ENCODE assay signal across 14 cellular contexts in the genomic region with DNA sequence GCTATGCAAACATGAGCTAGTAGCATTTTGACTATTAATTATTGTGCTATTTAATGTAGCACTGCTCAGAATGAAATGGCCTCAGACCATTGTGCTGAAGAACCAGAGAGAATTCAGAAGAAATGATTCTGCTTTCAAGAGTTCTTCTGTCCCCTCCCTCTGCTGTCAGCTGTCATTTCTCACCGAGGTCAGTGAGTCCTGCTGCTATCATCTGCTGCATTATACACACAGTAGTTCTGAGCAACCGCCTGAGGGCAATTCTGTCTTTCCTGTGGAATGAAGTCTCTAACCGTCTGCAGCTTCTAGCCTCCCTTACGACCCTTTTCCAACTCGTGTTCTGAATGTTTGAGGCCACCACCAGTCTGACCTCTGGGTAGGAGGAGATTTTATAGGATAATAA.
DNase-seq lines count a peak whose midpoint lies in the region; ATAC-seq lines count a peak whose summit lies in the region.
"Had no signal": no experiment of that assay in that cellular context is flagged by ENCODE, and none has a peak within 500 bp of the region (broad histone marks: within the 10 kb centered on the region; RNA-seq: fewer than 3 reads in every experiment).

No MANE protein-coding gene starts in this region.

- no peak overlapping the region for H3K4me3 ChIP-seq in mesendoderm (ENCODE audit: low read length)
- no peak overlapping the region for H3K4me3 ChIP-seq in naive thymus-derived CD4-positive, alpha-beta T cell (ENCODE audit: low read length)
- H3K4me3 ChIP-seq: MG63 had no signal

- no peak overlapping the region for H4K8ac ChIP-seq in mesendoderm (ENCODE audit: low read depth, low read length)

- H3K4me1 ChIP-seq in mesendoderm (ENCODE audit: control insufficient read depth, low read depth, low read length): no peaks in the 10 kb centered on the region
- H3K4me1 ChIP-seq in naive thymus-derived CD4-positive, alpha-beta T cell (ENCODE audit: control insufficient read depth in 2 of 2, insufficient read depth in 2 of 2, low read length in 2 of 2): no peaks in the 10 kb centered on the region

- no peak for ATAC-seq in T-helper 17 cell
- ATAC-seq in naive thymus-derived CD4-positive, alpha-beta T cell: no peak

- no peak overlapping the region for H3K23ac ChIP-seq in mesendoderm (ENCODE audit: low read length)

- no peak overlapping the region for H3K4me2 ChIP-seq in mesendoderm (ENCODE audit: low read length)

- H3K4ac ChIP-seq in mesendoderm (ENCODE audit: low read depth, low read length): no peak overlapping the region

- H3K79me1 ChIP-seq in mesendoderm (ENCODE audit: low read length): no peaks in the 10 kb centered on the region

- no peak overlapping the region for H4K5ac ChIP-seq in mesendoderm (ENCODE audit: low read length)

- peaks cover 6% of the 10 kb centered on the region for H3K4me1 Mint-ChIP-seq in T-helper 17 cell
- peaks cover 0 to 22% (median 5%) of the 10 kb centered on the region in 7 donors for H3K4me1 Mint-ChIP-seq in naive thymus-derived CD4-positive, alpha-beta T cell

- no peaks in the 10 kb centered on the region for H3K9me3 ChIP-seq in T-helper 17 cell (ENCODE audit: control insufficient read depth, low read length, poor library complexity, severe bottlenecking)
- no peaks in the 10 kb centered on the region for H3K9me3 ChIP-seq in naive thymus-derived CD4-positive, alpha-beta T cell (ENCODE audit: control insufficient read depth in 2 of 3, low read length in 3 of 3)
- H3K9me3 ChIP-seq: MG63 had no signal

- no peak overlapping the region for H2AK5ac ChIP-seq in mesendoderm (ENCODE audit: low read length)

- no peaks in the 10 kb centered on the region for H3K36me3 ChIP-seq in mesendoderm (ENCODE audit: control insufficient read depth, insufficient read depth, low read length)
- H3K36me3 ChIP-seq in naive thymus-derived CD4-positive, alpha-beta T cell (ENCODE audit: control insufficient read depth in 2 of 3, insufficient read depth in 3 of 3, low read length in 3 of 3): no peaks in the 10 kb centered on the region
- H3K36me3 ChIP-seq: MG63 had no signal

- no peak overlapping the region for H3K9ac ChIP-seq in mesendoderm (ENCODE audit: low read length)

- intact Hi-C loops in naive thymus-derived CD4-positive, alpha-beta T cell (cut with micrococcal nuclease): loop anchor here in 1 of 2 donors (1.0 to 10.0 kb wide), 8 partner anchors 12 to 720 kb away; no protein-coding TSS in a partner anchor

- no peak overlapping the region for H3K4me3 Mint-ChIP-seq in T-helper 17 cell
- peak overlapping the region in 1 of 10 donors; percentile 5 for H3K4me3 Mint-ChIP-seq in naive thymus-derived CD4-positive, alpha-beta T cell

- H2BK15ac ChIP-seq in mesendoderm (replicated peaks; ENCODE audit: low read depth): no peak overlapping the region

- POLR2A ChIA-PET in naive thymus-derived CD4-positive, alpha-beta T cell (lab: Charles Lee): no interaction called here

- peak overlapping the region; percentile 61 for H3K27ac Mint-ChIP-seq in T-helper 17 cell
- no peak overlapping the region for H3K27ac Mint-ChIP-seq in naive thymus-derived CD4-positive, alpha-beta T cell

- H2BK5ac ChIP-seq in mesendoderm (ENCODE audit: low read length): no peak overlapping the region

- H3K79me2 ChIP-seq in mesendoderm (ENCODE audit: control insufficient read depth, insufficient read depth, low read length): no peaks in the 10 kb centered on the region

- H3K56ac ChIP-seq in mesendoderm (ENCODE audit: low read length): no peak overlapping the region

- DNase-seq in EH (ENCODE audit: low read depth) (peak; percentile 18), M059J (ENCODE audit: low read depth) (peak; percentile 8), T-helper 17 cell (no peak), mesendoderm (peak; percentile 37), AG08395 (ENCODE audit: low spot score) (no peak), SHP77 treated with DMSO at 0.1 percent for 48 hours (lab: John Stamatoyannopoulos, UW) (no peak)
- DNase-seq in naive thymus-derived CD4-positive, alpha-beta T cell: no peak
- DNase-seq: DMS53, KBM-7, MG63, NCI-H1105, NCI-H2227 treated with DMSO at 0.1 percent for 48 hours, NCI-H524 treated with DMSO at 0.1 percent for 48 hours had no signal

- H3K9me3 Mint-ChIP-seq in naive thymus-derived CD4-positive, alpha-beta T cell: peaks cover 0 to 5% (median 0%) of the 10 kb centered on the region in 11 donors

- H3K18ac ChIP-seq in mesendoderm (ENCODE audit: low read length): no peak overlapping the region

- WGBS in mesendoderm (ENCODE audit: extremely low coverage, insufficient coverage, low lambda C conversion rate): no CpG with 5 or more reads among the region's 5 CpGs

- H3K27me3 Mint-ChIP-seq in T-helper 17 cell: no peaks in the 10 kb centered on the region
- peaks cover 0 to 7% (median 0%) of the 10 kb centered on the region in 5 donors for H3K27me3 Mint-ChIP-seq in naive thymus-derived CD4-positive, alpha-beta T cell

- CTCF ChIA-PET in naive thymus-derived CD4-positive, alpha-beta T cell (lab: Charles Lee): interaction anchor here (0.5 to 3.6 kb wide), 11 partner anchors 13 to 635 kb away, joined by 3 to 30 read pairs (median 5); no protein-coding TSS in a partner anchor

- no peak overlapping the region for H2BK120ac ChIP-seq in mesendoderm (ENCODE audit: low read depth, low read length)

- no peaks in the 10 kb centered on the region for H3K36me3 Mint-ChIP-seq in T-helper 17 cell (ENCODE audit: low read depth)
- peaks cover 0 to 13% (median 0%) of the 10 kb centered on the region in 5 donors for H3K36me3 Mint-ChIP-seq in naive thymus-derived CD4-positive, alpha-beta T cell

- H3K27ac ChIP-seq in mesendoderm (ENCODE audit: low read depth, low read length): no peak overlapping the region
- no peak overlapping the region for H3K27ac ChIP-seq in naive thymus-derived CD4-positive, alpha-beta T cell (ENCODE audit: low read depth, low read length)
- H3K27ac ChIP-seq: C4-2B had no signal

- no peaks in the 10 kb centered on the region for H3K27me3 ChIP-seq in mesendoderm (ENCODE audit: insufficient read depth, low read length, poor library complexity)
- no peaks in the 10 kb centered on the region for H3K27me3 ChIP-seq in naive thymus-derived CD4-positive, alpha-beta T cell (ENCODE audit: control insufficient read depth in 2 of 2, insufficient read depth in 2 of 2, low read length in 2 of 2)
- H3K27me3 ChIP-seq: MG63 had no signal

Comparison
In these comparisons a context has a peak if more than half of its experiments do, and no peak if none do; other contexts are left out.
1. DNase-seq: peak in EH (single experiment), M059J (single experiment) and mesendoderm (single experiment); none in T-helper 17 cell (0 of 3), naive thymus-derived CD4-positive, alpha-beta T cell (0 of 9), AG08395 (single experiment) and SHP77 treated with DMSO at 0.1 percent for 48 hours (single experiment).